ENCODE assay signal across 8 cellular contexts in genomic region chr4:76199664-76200211, GRCh38. TPM values are rescaled to one million over a fixed set of nuclear protein-coding genes. Genes with fewer than 3 reads are reported as not detected.
DNase-seq lines count a peak whose midpoint lies in the region; ATAC-seq, FAIRE-seq and TF ChIP-seq lines count a peak whose summit lies in the region.

No MANE protein-coding gene starts in this region.

- ATAC-seq in GM18517 (IDR thresholded peaks at IDR 0.05; ENCODE audit: unreplicated experiment) = peak; percentile 94
- peak; percentile 87 for ATAC-seq in HG02973 (IDR thresholded peaks at IDR 0.05; ENCODE audit: unreplicated experiment)

- H3K27ac ChIP-seq in AG04450 (ENCODE audit: low read depth, low read length) (peak overlapping the region; percentile 62), esophagus squamous epithelium (peak overlapping the region; percentile 44 to 88 (median 78))

- H3K4me3 ChIP-seq in AG04450 (ENCODE audit: low read depth, low read length) (no peak overlapping the region), esophagus squamous epithelium (peak overlapping the region in 1 of 4 donors; percentile 22)

- intact Hi-C loops in esophagus squamous epithelium (cut with DNase I) = no loop called here

- CTCF ChIA-PET in AG04450 (lab: Charles Lee) = interaction anchor here (0.5 to 3.3 kb wide), 3 partner anchors 12 to 571 kb away, joined by 3 to 15 read pairs (median 6); no protein-coding TSS in a partner anchor

- H3K27me3 ChIP-seq in AG04450 (ENCODE audit: control insufficient read depth, insufficient read depth, low read length) (no peaks in the 10 kb centered on the region), esophagus squamous epithelium (no peaks in the 10 kb centered on the region)

- no peaks in the 10 kb centered on the region for H3K9me3 ChIP-seq in AG04450 (ENCODE audit: control insufficient read depth, insufficient read depth, low read length)
- H3K9me3 ChIP-seq in esophagus squamous epithelium = no peaks in the 10 kb centered on the region

- WGBS in esophagus squamous epithelium, 2 donors = 32 to 61% methylated on average over 12 to 13 of the region's 13 CpGs

- POLR2A ChIA-PET in AG04450 (lab: Yijun Ruan, JAX) = interaction anchor here (1.0 kb wide), 1 partner anchor 13 kb away, joined by 6 read pairs; no protein-coding TSS in a partner anchor

- TF ChIP-seq CTCF in AG04450 (IDR thresholded peaks at IDR 0.05; ENCODE audit: low read depth, low read length) (no peak), esophagus squamous epithelium (IDR thresholded peaks at IDR 0.05) (no peak)

- H3K36me3 ChIP-seq in esophagus squamous epithelium = peaks cover 0 to 10% (median 0%) of the 10 kb centered on the region in 3 donors

- no peak for TF ChIP-seq POLR2A in esophagus squamous epithelium (IDR thresholded peaks at IDR 0.05)

- no peak for DNase-seq in AG04450 (ENCODE audit: low read depth, low spot score)
- peak; percentile 65 for DNase-seq in RPMI7951 (ENCODE audit: low read depth)
- no peak for DNase-seq in esophagus squamous epithelium (lab: John Stamatoyannopoulos, UW)
- peak; percentile 96 for DNase-seq in pons (ENCODE audit: low spot score)
- DNase-seq in NCI-H774 (lab: John Stamatoyannopoulos, UW) = no peak
- DNase-seq in frontal cortex (ENCODE audit: low spot score in 2 of 2) = no peak

- peaks cover 26 to 91% (median 80%) of the 10 kb centered on the region in 3 donors for H3K4me1 ChIP-seq in esophagus squamous epithelium

- no peak for FAIRE-seq in frontal cortex (lab: Jason Lieb, UNC)

RNA-seq across cellular contexts. Expression of gene SCARB2, which starts 13.9 kb away (rescaled TPM):
- polyA plus RNA-seq in AG04450 (2011; rRNA removed) = 152 and 161 TPM in 2 replicates
- polyA minus RNA-seq in AG04450 (2011; rRNA and poly(A)+ RNA removed) = 152 and 164 TPM in 2 replicates
- total RNA-seq in RPMI7951 (2014; rRNA removed; shearing (Covaris generic)) = 151 and 165 TPM in 2 replicates
- total RNA-seq in esophagus squamous epithelium (10 to 100 TPM; 50.3 to 91.2 (median 72.8) TPM), frontal cortex (263 TPM)

RNA-seq across cellular contexts. Expression of gene NUP54, which starts 51.5 kb away (rescaled TPM):
- polyA plus RNA-seq in AG04450 (2011; rRNA removed) = 33.4 and 54.5 TPM in 2 replicates
- 54.7 and 79.6 TPM in 2 replicates for polyA minus RNA-seq in AG04450 (2011; rRNA and poly(A)+ RNA removed)
- total RNA-seq in RPMI7951 (2014; rRNA removed; shearing (Covaris generic)) = 57.5 and 71.5 TPM in 2 replicates
- total RNA-seq in esophagus squamous epithelium (10 to 100 TPM; 19.5 to 45.4 (median 36.5) TPM), frontal cortex (128 TPM)

RNA-seq across cellular contexts. Expression of gene FAM47E, which starts 51.8 kb away (rescaled TPM):
- 0.06 TPM in 1 of 2 replicates, not detected in the other for polyA plus RNA-seq in AG04450 (2011; rRNA removed)
- polyA minus RNA-seq in AG04450 (2011; rRNA and poly(A)+ RNA removed) = 0.17 TPM in 1 of 2 replicates, not detected in the other
- total RNA-seq in RPMI7951 (2014; rRNA removed; shearing (Covaris generic)) = 0.20 and 1.4 TPM in 2 replicates
- total RNA-seq in esophagus squamous epithelium (under 1 TPM in 2 of 4 donors, not detected in 2; 0.44 to 0.76 TPM), frontal cortex (4.1 TPM)

Comparison
In these comparisons a context has a peak if more than half of its experiments do, and no peak if none do; other contexts are left out.
1. DNase-seq: peak in RPMI7951 (single experiment) and pons (single experiment); none in AG04450 (single experiment), esophagus squamous epithelium (single experiment), NCI-H774 (single experiment) and frontal cortex (0 of 2).